ENCODE assay signal across 15 cellular contexts in genomic region chr4:102717448-102718092, GRCh38. TPM values are rescaled to one million over a fixed set of nuclear protein-coding genes. Genes with fewer than 3 reads are reported as not detected.
DNase-seq lines count a peak whose midpoint lies in the region; ATAC-seq, FAIRE-seq and TF ChIP-seq lines count a peak whose summit lies in the region.
"Had no signal": no experiment of that assay in that cellular context is flagged by ENCODE, and none has a peak within 500 bp of the region (broad histone marks: within the 10 kb centered on the region; RNA-seq: fewer than 3 reads in every experiment).

No MANE protein-coding gene starts in this region.

- no peaks in the 10 kb centered on the region for H3K9me3 ChIP-seq in mucosa of descending colon
- no peaks in the 10 kb centered on the region for H3K9me3 ChIP-seq in CD8-positive, alpha-beta T cell (ENCODE audit: low read length)
- H3K9me3 ChIP-seq: BE2C had no signal

- ATAC-seq in HG03097 (IDR thresholded peaks at IDR 0.05; ENCODE audit: low FRiP score, unreplicated experiment) (peak; percentile 61), mucosa of descending colon (peak; percentile 67)
- no peak for ATAC-seq in effector memory CD8-positive, alpha-beta T cell (replicated peaks)
- no peak for ATAC-seq in CD8-positive, alpha-beta T cell
- ATAC-seq: GM23338, T-helper 17 cell had no signal

- DNase-seq in EH (ENCODE audit: low read depth) (peak; percentile 30), bronchial epithelial cell (ENCODE audit: low read depth) (peak; percentile 82), mucosa of descending colon (no peak), KG1 (lab: John Stamatoyannopoulos, UW) (no peak), HEK293T (ENCODE audit: extremely low spot score) (no peak)
- no peak for DNase-seq in effector memory CD8-positive, alpha-beta T cell
- no peak for DNase-seq in CD8-positive, alpha-beta T cell
- DNase-seq: activated CD4-positive, alpha-beta memory T cell treated with anti-CD3 and anti-CD28 coated beads for 36 hours; activated effector memory CD4-positive, alpha-beta T cell treated with Interleukin-2 at 50 U/mL for 16 hours; BE2C; immature natural killer cell; T-helper 17 cell had no signal

- CTCF ChIA-PET in CD8-positive, alpha-beta T cell (lab: Charles Lee): interaction anchor here (0.5 kb wide), 1 partner anchor 320 kb away, joined by 3 read pairs; no protein-coding TSS in a partner anchor
- CTCF ChIA-PET in HEK293T (lab: Yijun Ruan, JAX): interaction anchor here (1.6 kb wide), 1 partner anchor 97 kb away, joined by 3 read pairs; no protein-coding TSS in a partner anchor

- no peak overlapping the region for H3K4me3 Mint-ChIP-seq in effector memory CD8-positive, alpha-beta T cell
- H3K4me3 Mint-ChIP-seq in CD8-positive, alpha-beta T cell: no peak overlapping the region
- H3K4me3 Mint-ChIP-seq: activated CD4-positive, alpha-beta memory T cell treated with anti-CD3 and anti-CD28 coated beads for 36 hours; GM23338; immature natural killer cell; neural crest cell; T-helper 17 cell had no signal

- H3K27me3 Mint-ChIP-seq in effector memory CD8-positive, alpha-beta T cell: no peaks in the 10 kb centered on the region
- H3K27me3 Mint-ChIP-seq in CD8-positive, alpha-beta T cell (ENCODE audit: low read depth): no peaks in the 10 kb centered on the region
- H3K27me3 Mint-ChIP-seq: activated CD4-positive, alpha-beta memory T cell treated with anti-CD3 and anti-CD28 coated beads for 36 hours; T-helper 17 cell had no signal

- intact Hi-C loops in mucosa of descending colon (cut with DNase I, micrococcal nuclease): no loop called here
- intact Hi-C loops in CD8-positive, alpha-beta T cell (cut with DNase I, micrococcal nuclease): no loop called here

- peaks cover 20% of the 10 kb centered on the region for H3K36me3 Mint-ChIP-seq in effector memory CD8-positive, alpha-beta T cell (ENCODE audit: insufficient read depth)
- H3K36me3 Mint-ChIP-seq in CD8-positive, alpha-beta T cell: peaks cover 65% of the 10 kb centered on the region

- no peaks in the 10 kb centered on the region for H3K4me1 ChIP-seq in mucosa of descending colon (ENCODE audit: low read depth)
- H3K4me1 ChIP-seq in CD8-positive, alpha-beta T cell (ENCODE audit: insufficient read depth, low read length): no peaks in the 10 kb centered on the region
- H3K4me1 ChIP-seq: BE2C had no signal

- H3K4me1 Mint-ChIP-seq in effector memory CD8-positive, alpha-beta T cell (ENCODE audit: low read depth in 2 of 2): no peaks in the 10 kb centered on the region
- H3K4me1 Mint-ChIP-seq in CD8-positive, alpha-beta T cell (ENCODE audit: low read depth): no peaks in the 10 kb centered on the region
- H3K4me1 Mint-ChIP-seq: GM23338, immature natural killer cell had no signal

- H3K36me3 ChIP-seq in bronchial epithelial cell (ENCODE audit: control insufficient read depth, insufficient read depth, low read length): no peaks in the 10 kb centered on the region
- no peaks in the 10 kb centered on the region for H3K36me3 ChIP-seq in mucosa of descending colon (ENCODE audit: low read depth)
- peaks cover 5% of the 10 kb centered on the region for H3K36me3 ChIP-seq in CD8-positive, alpha-beta T cell (ENCODE audit: insufficient read depth, low read length)
- H3K36me3 ChIP-seq: BE2C had no signal

- peak overlapping the region in 1 of 2 donors; percentile 33 for H3K27ac Mint-ChIP-seq in effector memory CD8-positive, alpha-beta T cell
- H3K27ac Mint-ChIP-seq in CD8-positive, alpha-beta T cell: no peak overlapping the region
- H3K27ac Mint-ChIP-seq: activated CD4-positive, alpha-beta memory T cell treated with anti-CD3 and anti-CD28 coated beads for 36 hours; GM23338 had no signal

- H3K4me3 ChIP-seq in bronchial epithelial cell (ENCODE audit: low read depth, low read length) (no peak overlapping the region), mucosa of descending colon (no peak overlapping the region)
- H3K4me3 ChIP-seq in CD8-positive, alpha-beta T cell (ENCODE audit: low read depth, low read length): no peak overlapping the region
- H3K4me3 ChIP-seq: GM23338 had no signal

- POLR2A ChIA-PET in CD8-positive, alpha-beta T cell (lab: Charles Lee): no interaction called here
- POLR2A ChIA-PET in HEK293T (lab: Yijun Ruan, JAX): interaction anchor here (1.0 to 1.1 kb wide), 2 partner anchors 110 to 151 kb away, joined by 3 read pairs; partner anchors contain the start of genes CISD2 and UBE2D3

- peak; percentile 50 for FAIRE-seq in bronchial epithelial cell (lab: Jason Lieb, UNC)

- no peaks in the 10 kb centered on the region for H3K27me3 ChIP-seq in bronchial epithelial cell (ENCODE audit: control insufficient read depth, insufficient read depth, low read length)
- no peaks in the 10 kb centered on the region for H3K27me3 ChIP-seq in CD8-positive, alpha-beta T cell (ENCODE audit: insufficient read depth, low read length)
- H3K27me3 ChIP-seq: BE2C had no signal

- no peaks in the 10 kb centered on the region for H3K9me3 Mint-ChIP-seq in effector memory CD8-positive, alpha-beta T cell
- no peaks in the 10 kb centered on the region for H3K9me3 Mint-ChIP-seq in CD8-positive, alpha-beta T cell
- H3K9me3 Mint-ChIP-seq: activated CD4-positive, alpha-beta memory T cell treated with anti-CD3 and anti-CD28 coated beads for 36 hours; immature natural killer cell had no signal

- no peak for TF ChIP-seq CTCF in bronchial epithelial cell (IDR thresholded peaks at IDR 0.05; ENCODE audit: insufficient read depth, low read length, severe bottlenecking)
- TF ChIP-seq CTCF in mucosa of descending colon (IDR thresholded peaks at IDR 0.05): no peak
- TF ChIP-seq CTCF in CD8-positive, alpha-beta T cell (IDR thresholded peaks at IDR 0.05): no peak

- H3K27ac ChIP-seq in CD8-positive, alpha-beta T cell (ENCODE audit: low read depth, low read length): no peak overlapping the region

TF ChIP-seq in HEK293T, 16 proteins besides CTCF, POLR2A, EP300 and RAD21:
- TF ChIP-seq L3MBTL2 (conservative IDR thresholded peaks at IDR 0.05) (no peak), ELF4 (IDR thresholded peaks at IDR 0.05) (no peak), TARDBP (IDR thresholded peaks at IDR 0.05) (no peak)

RNA-seq across cellular contexts. Expression of gene MANBA, which starts 43.2 kb away (rescaled TPM):
- total RNA-seq in bronchial epithelial cell: 56.2 and 60.3 TPM in 2 replicates
- total RNA-seq in mucosa of descending colon: 10 to 100 TPM; 15.5 to 25.0 (median 19.9) TPM
- total RNA-seq in CD8-positive, alpha-beta T cell: 10 to 100 TPM; 22.5 to 24.1 TPM

Comparison
In these comparisons a context has a peak if more than half of its experiments do, and no peak if none do; other contexts are left out.
1. DNase-seq: peak in EH (single experiment) and bronchial epithelial cell (single experiment); none in mucosa of descending colon (0 of 3), effector memory CD8-positive, alpha-beta T cell (0 of 3), KG1 (single experiment), CD8-positive, alpha-beta T cell (0 of 7) and HEK293T (single experiment).
2. ATAC-seq: peak in HG03097 (single experiment) and mucosa of descending colon (single experiment); none in effector memory CD8-positive, alpha-beta T cell (single experiment) and CD8-positive, alpha-beta T cell (single experiment).